In genomic region chr9:136538599-136539426, GRCh38 we compare ENCODE assay signal across 8 cellular contexts. TPM values are rescaled to one million over a fixed set of nuclear protein-coding genes. Genes with fewer than 3 reads are reported as not detected.
DNase-seq lines count a peak whose midpoint lies in the region; ATAC-seq lines count a peak whose summit lies in the region.

No MANE protein-coding gene starts in this region.

- ATAC-seq in HG02798 (IDR thresholded peaks at IDR 0.05; ENCODE audit: poor library complexity, unreplicated experiment) (peak; percentile 29), GM21576 (IDR thresholded peaks at IDR 0.05; ENCODE audit: unreplicated experiment) (no peak)
- peak; percentile 78 to 79 for ATAC-seq in activated CD4-positive, CD25-positive, alpha-beta regulatory T cell treated with anti-CD3 and anti-CD28 coated beads, Interleukin-2, amount 50 U/mL, for 24 hours

- DNase-seq in effector memory CD4-positive, alpha-beta T cell, result peak; percentile 38 to 57 (median 56)
- peak; percentile 55 for DNase-seq in stimulated activated CD4-positive, alpha-beta T cell treated with anti-CD3 and anti-CD28 coated beads, Interleukin-12 subunit alpha, Interleukin-12 subunit beta, amount 100 ng/mL, for 4 hours
- DNase-seq in mesenteric fat pad (ENCODE audit: low spot score) (no peak), HUDEP-2 (lab: John Stamatoyannopoulos, UW; ENCODE audit: unreplicated experiment in 76 of 76) (no peak), NCI-H2196 (lab: John Stamatoyannopoulos, UW; ENCODE audit: unreplicated experiment) (no peak)

- no peaks in the 10 kb centered on the region for H3K9me3 ChIP-seq in effector memory CD4-positive, alpha-beta T cell (ENCODE audit: control insufficient read depth, low read length)

- no peaks in the 10 kb centered on the region for H3K36me3 ChIP-seq in effector memory CD4-positive, alpha-beta T cell (ENCODE audit: control insufficient read depth, insufficient read depth, low read length)

- peak overlapping the region; percentile 81 for H3K27ac ChIP-seq in effector memory CD4-positive, alpha-beta T cell (ENCODE audit: insufficient read depth, low read length, poor library complexity, severe bottlenecking)

- peak overlapping the region; percentile 40 for H3K4me3 ChIP-seq in effector memory CD4-positive, alpha-beta T cell (ENCODE audit: insufficient read depth, low read depth, low read length, poor library complexity, severe bottlenecking)

- no peaks in the 10 kb centered on the region for H3K27me3 ChIP-seq in effector memory CD4-positive, alpha-beta T cell (replicated peaks; ENCODE audit: control insufficient read depth, insufficient read depth, low read length, poor library complexity, severe bottlenecking)

- peaks cover 65% of the 10 kb centered on the region for H3K4me1 ChIP-seq in effector memory CD4-positive, alpha-beta T cell (ENCODE audit: control insufficient read depth, insufficient read depth, low read length, poor library complexity, severe bottlenecking)

RNA-seq across cellular contexts. Expression of gene NOTCH1, which starts 7.0 kb away (rescaled TPM):
- 89.5 TPM for total RNA-seq in mesenteric fat pad

RNA-seq across cellular contexts. Expression of gene SEC16A, which starts 56.0 kb away (rescaled TPM):
- 71.8 TPM for total RNA-seq in mesenteric fat pad

Comparison
In these comparisons a context has a peak if more than half of its experiments do, and no peak if none do; other contexts are left out.
1. DNase-seq: peak in effector memory CD4-positive, alpha-beta T cell (3 of 3) and stimulated activated CD4-positive, alpha-beta T cell treated with anti-CD3 and anti-CD28 coated beads, Interleukin-12 subunit alpha, Interleukin-12 subunit beta, amount 100 ng/mL, for 4 hours (single experiment); none in mesenteric fat pad (single experiment), HUDEP-2 (0 of 76) and NCI-H2196 (single experiment).